In the genomic region with DNA sequence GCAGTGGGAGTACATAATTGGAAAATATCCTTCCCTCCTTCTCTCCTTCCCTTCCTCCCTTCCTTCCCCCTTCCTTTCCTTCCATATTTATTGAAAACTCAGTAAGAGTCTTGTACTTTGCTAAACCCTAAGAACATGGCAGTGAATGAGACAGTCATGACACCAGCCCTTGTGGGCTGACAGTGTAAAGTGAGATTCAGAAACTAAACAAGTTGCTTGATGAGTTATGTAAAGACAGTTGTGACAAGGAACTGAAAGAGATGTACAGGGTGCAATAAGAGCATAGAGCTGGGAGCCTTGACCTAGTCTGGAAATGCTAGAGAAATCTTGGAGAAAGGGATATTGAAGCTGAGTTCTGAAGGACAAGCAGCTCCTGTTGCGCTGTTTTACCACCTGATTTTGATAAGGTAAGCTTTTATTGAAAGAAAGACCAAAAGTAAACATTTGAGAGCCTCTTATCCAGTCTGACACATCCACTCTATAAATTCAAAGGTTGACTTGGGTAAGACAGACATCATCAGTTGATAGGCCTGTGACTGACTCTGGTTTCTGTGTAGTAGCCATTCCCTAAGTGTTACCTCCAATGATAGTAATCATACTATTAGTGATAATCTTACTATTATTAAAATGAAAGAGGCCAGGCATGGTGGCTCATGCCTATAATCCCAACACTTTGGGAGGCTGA, we compare ENCODE assay signal across 28 cellular contexts.
"Had no signal": no experiment of that assay in that cellular context is flagged by ENCODE, and none has a peak within 500 bp of the region (broad histone marks: within the 10 kb centered on the region; RNA-seq: fewer than 3 reads in every experiment).

No MANE protein-coding gene starts in this region.

- ATAC-seq: activated CD4-positive, CD25-positive, alpha-beta regulatory T cell treated with anti-CD3 and anti-CD28 coated beads, Interleukin-2, amount 50 U/mL, for 24 hours; activated CD8-positive, alpha-beta T cell treated with anti-CD3 and anti-CD28 coated beads for 36 hours; activated T-cell treated with anti-CD3 and anti-CD28 coated beads, Interleukin-2, amount 50 U/mL, for 4 hours; activated T-helper 17 cell treated with anti-CD3 and anti-CD28 coated beads, Interleukin-2, amount 50 U/mL, for 72 hours; foreskin keratinocyte; gastrocnemius medialis; heart left ventricle; T-helper 17 cell had no signal

- H3K36me3 ChIP-seq: brain microvascular endothelial cell, esophagus muscularis mucosa, gastrocnemius medialis, heart left ventricle, WERI-Rb-1 had no signal

- H3K27ac ChIP-seq: brain microvascular endothelial cell, coronary artery, dorsolateral prefrontal cortex, esophagus muscularis mucosa, foreskin keratinocyte, gastrocnemius medialis, heart left ventricle, WERI-Rb-1 had no signal

- H3K9me3 ChIP-seq: esophagus muscularis mucosa, gastrocnemius medialis, heart left ventricle had no signal

- DNase-seq: activated B cell treated with CpG ODN at 0.5 μM for 24 hours; activated CD4-positive, alpha-beta T cell treated with anti-CD3 and anti-CD28 coated beads for 48 hours; activated CD4-positive, alpha-beta T cell treated with anti-CD3 and anti-CD28 coated beads, Interleukin-2, amount 50 U/mL, for 1 hour; activated CD4-positive, alpha-beta T cell treated with anti-CD3 and anti-CD28 coated beads, Interleukin-2, amount 50 U/mL, for 48 hours; activated CD8-positive, alpha-beta memory T cell treated with anti-CD3 and anti-CD28 coated beads for 24 hours; activated CD8-positive, alpha-beta T cell treated with anti-CD3 and anti-CD28 coated beads for 36 hours; activated effector memory CD4-positive, alpha-beta T cell treated with Interleukin-2 at 50 U/mL for 16 hours; activated gamma-delta T cell treated with Interleukin-2 at 50 U/mL for 16 hours; activated naive CD4-positive, alpha-beta T cell treated with anti-CD3 and anti-CD28 coated beads, Interleukin-2, amount 50 U/mL, for 16 hours; activated naive CD4-positive, alpha-beta T cell treated with Interleukin-2 at 50 U/mL for 16 hours; activated T-cell treated with anti-CD3 and anti-CD28 coated beads, Interleukin-2, amount 50 U/mL, for 4 hours; amniotic stem cell; anterior cingulate cortex; brain microvascular endothelial cell; dorsolateral prefrontal cortex; effector memory CD4-positive, alpha-beta T cell; erythroblast; foreskin keratinocyte; gastrocnemius medialis; glutamatergic neuron; heart left ventricle; T-helper 17 cell; T1000; WERI-Rb-1 had no signal

- H3K4me3 ChIP-seq: coronary artery, dorsolateral prefrontal cortex, esophagus muscularis mucosa, gastrocnemius medialis, heart left ventricle had no signal

- H3K4me1 ChIP-seq: esophagus muscularis mucosa, foreskin keratinocyte, gastrocnemius medialis, heart left ventricle had no signal

- H3K27me3 ChIP-seq: brain microvascular endothelial cell, esophagus muscularis mucosa, foreskin keratinocyte, gastrocnemius medialis had no signal
